In the genomic region with DNA sequence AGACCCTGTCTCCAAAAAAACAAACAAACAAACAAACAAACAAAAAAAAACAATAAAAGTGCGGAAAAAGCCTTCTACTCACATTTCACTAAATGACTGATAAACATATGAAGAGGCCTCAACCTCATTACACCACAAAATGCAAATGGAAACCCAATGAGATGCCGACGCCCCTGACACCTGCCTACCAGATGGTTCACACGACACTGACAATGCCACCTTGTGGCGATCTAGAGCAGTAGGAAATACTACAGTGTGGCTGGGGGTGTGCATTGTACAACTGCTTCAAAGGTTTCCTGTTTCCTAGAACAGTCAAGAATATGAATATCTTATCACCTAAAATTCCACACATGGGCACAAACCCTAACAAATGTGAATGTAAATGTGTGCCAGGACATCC, we compare ENCODE assay signal across 8 cellular contexts. TPM values are rescaled to one million over a fixed set of nuclear protein-coding genes. Genes with fewer than 3 reads are reported as not detected.
A peak's percentile ranks its signal among the peaks of the same experiment; 100 is the strongest.
DNase-seq lines count a peak whose midpoint lies in the region; ATAC-seq, FAIRE-seq and TF ChIP-seq lines count a peak whose summit lies in the region.

No MANE protein-coding gene starts in this region.

- BruUV-seq in GM12878 (replicated peaks; lab: Mats Ljungman, UMichigan) = no TSS peak

- no peaks in the 10 kb centered on the region for H4K20me1 ChIP-seq in OCI-LY3 (ENCODE audit: insufficient read depth, low read length)
- no peaks in the 10 kb centered on the region for H4K20me1 ChIP-seq in GM12878 (ENCODE audit: control insufficient read depth, insufficient read depth)
- H4K20me1 ChIP-seq in neural progenitor cell (ENCODE audit: low read depth) = no peaks in the 10 kb centered on the region

- in situ Hi-C loops in GM12878 (cut with MboI) = no loop called here

- peaks cover 26% of the 10 kb centered on the region for H3K4me1 Mint-ChIP-seq in CD8-positive, alpha-beta T cell (ENCODE audit: low read depth)
- no peaks in the 10 kb centered on the region for H3K4me1 Mint-ChIP-seq in neural progenitor cell

- peaks cover 3% of the 10 kb centered on the region for H3K27me3 Mint-ChIP-seq in CD8-positive, alpha-beta T cell (ENCODE audit: low read depth)
- peaks cover 2% of the 10 kb centered on the region for H3K27me3 Mint-ChIP-seq in neural progenitor cell (ENCODE audit: insufficient read depth, low read depth)

- CTCF ChIA-PET in CD8-positive, alpha-beta T cell (lab: Charles Lee) = interaction anchor here (0.6 to 3.8 kb wide), 3 partner anchors 13 to 229 kb away, joined by 3 to 24 read pairs (median 5); no protein-coding TSS in a partner anchor
- CTCF ChIA-PET in GM12878 (lab: Yijun Ruan, JAX) = interaction anchor here (1.5 to 3.2 kb wide), 3 partner anchors 9 to 23 kb away, joined by 6 to 12 read pairs (median 11); partner anchors contain the start of genes SCGB2B2 and ZNF302

- DNase-seq in CD8-positive, alpha-beta T cell = peak in 5 of 7 experiments; percentile 18 to 64 (median 33)
- DNase-seq in H7 (peak; percentile 35), GM12878 (ENCODE audit: low read depth, low spot score) (no peak), neural progenitor cell (ENCODE audit: low spot score) (peak; percentile 53), MV-4-11 (lab: John Stamatoyannopoulos, UW) (no peak)

- H3K4me3 Mint-ChIP-seq in CD8-positive, alpha-beta T cell = no peak overlapping the region
- H3K4me3 Mint-ChIP-seq in neural progenitor cell = no peak overlapping the region

- no peak overlapping the region for H2AFZ ChIP-seq in OCI-LY3 (ENCODE audit: low read depth, low read length)
- H2AFZ ChIP-seq in GM12878 (ENCODE audit: control insufficient read depth, low read depth, low read length) = no peak overlapping the region
- no peak overlapping the region for H2AFZ ChIP-seq in neural progenitor cell (replicated peaks)

- H3K27ac Mint-ChIP-seq in CD8-positive, alpha-beta T cell = no peak overlapping the region
- no peak overlapping the region for H3K27ac Mint-ChIP-seq in neural progenitor cell

- H3K36me3 ChIP-seq in CD8-positive, alpha-beta T cell (ENCODE audit: insufficient read depth, low read length) = no peaks in the 10 kb centered on the region
- H3K36me3 ChIP-seq in H7 (replicated peaks; ENCODE audit: control insufficient read depth, insufficient read depth, low read length) = no peaks in the 10 kb centered on the region
- no peaks in the 10 kb centered on the region for H3K36me3 ChIP-seq in OCI-LY3 (replicated peaks; ENCODE audit: low read depth, low read length)
- H3K36me3 ChIP-seq in GM12878 (ENCODE audit: control insufficient read depth in 2 of 2, insufficient read depth in 2 of 2, low read length in 1 of 2) = no peaks in the 10 kb centered on the region
- no peaks in the 10 kb centered on the region for H3K36me3 ChIP-seq in neural progenitor cell

- RAD21 ChIA-PET in GM12878 (lab: Charles Lee; ENCODE audit: unreplicated experiment) = no interaction called here

- SMC1A ChIA-PET in GM12878 (lab: Charles Lee; ENCODE audit: uncharacterized antibody, unreplicated experiment) = interaction anchor here (1.5 to 2.3 kb wide), 2 partner anchors 9 to 22 kb away, joined by 3 to 13 read pairs; no protein-coding TSS in a partner anchor

- no peak overlapping the region for H3K4me3 ChIP-seq in CD8-positive, alpha-beta T cell (ENCODE audit: low read depth, low read length)
- H3K4me3 ChIP-seq in H7 (ENCODE audit: insufficient read depth, low read depth, low read length) = no peak overlapping the region
- no peak overlapping the region for H3K4me3 ChIP-seq in OCI-LY3 (ENCODE audit: low read length)
- no peak overlapping the region for H3K4me3 ChIP-seq in GM12878
- no peak overlapping the region for H3K4me3 ChIP-seq in neural progenitor cell

- TF ChIP-seq CTCF in CD8-positive, alpha-beta T cell (IDR thresholded peaks at IDR 0.05) = peak; percentile 67
- TF ChIP-seq CTCF in OCI-LY3 (IDR thresholded peaks at IDR 0.05; ENCODE audit: low read depth, low read length) (peak; percentile 66), GM12878 (IDR thresholded peaks at IDR 0.05 in 2 of 3, conservative IDR thresholded peaks at IDR 0.05 in 1 of 3; ENCODE audit: control insufficient read depth in 2 of 3, extremely low read depth in 1 of 3, insufficient read depth in 1 of 3, low read depth in 3 of 3, low read length in 3 of 3) (peak; percentile 39 to 48 (median 42); a peak in 4 of 6 replicates), neural progenitor cell (IDR thresholded peaks at IDR 0.05) (peak; percentile 59)

- peak; percentile 13 for FAIRE-seq in GM12878 (lab: Jason Lieb, UNC)

- peak; percentile 25; the same call in 1 of the 2 replicates for TF ChIP-seq RAD21 in GM12878 (IDR thresholded peaks at IDR 0.05; ENCODE audit: insufficient read depth, low read depth, low read length)

- no peaks in the 10 kb centered on the region for H3K9me3 Mint-ChIP-seq in CD8-positive, alpha-beta T cell
- peaks cover 6% of the 10 kb centered on the region for H3K9me3 Mint-ChIP-seq in neural progenitor cell

- WGBS in GM12878 (ENCODE audit: insufficient coverage, insufficient replicate concordance, low lambda C conversion rate, missing lambda C conversion rate) = 10% methylated on average over 5 of the region's 5 CpGs

- H3K27ac ChIP-seq in CD8-positive, alpha-beta T cell (ENCODE audit: low read depth, low read length) = no peak overlapping the region
- H3K27ac ChIP-seq in OCI-LY3 (ENCODE audit: low read length) (no peak overlapping the region), GM12878 (ENCODE audit: control insufficient read depth, insufficient read depth) (no peak overlapping the region), neural progenitor cell (no peak overlapping the region)

- H3K79me2 ChIP-seq in OCI-LY3 (ENCODE audit: low read length) (no peaks in the 10 kb centered on the region), GM12878 (ENCODE audit: control insufficient read depth, insufficient read depth, low read length) (no peaks in the 10 kb centered on the region), neural progenitor cell (ENCODE audit: low read depth) (no peaks in the 10 kb centered on the region)

- TF ChIP-seq EP300 in GM12878 (IDR thresholded peaks at IDR 0.05; ENCODE audit: borderline replicate concordance in 1 of 2, control insufficient read depth in 1 of 2, low read depth in 2 of 2, low read length in 2 of 2) = no peak

- POLR2A ChIA-PET in CD8-positive, alpha-beta T cell (lab: Charles Lee) = no interaction called here
- POLR2A ChIA-PET in GM12878 (lab: Charles Lee) = no interaction called here

- no peaks in the 10 kb centered on the region for H3K27me3 ChIP-seq in CD8-positive, alpha-beta T cell (ENCODE audit: insufficient read depth, low read length)
- no peaks in the 10 kb centered on the region for H3K27me3 ChIP-seq in H7 (ENCODE audit: control insufficient read depth, insufficient read depth, low read length)
- H3K27me3 ChIP-seq in OCI-LY3 (ENCODE audit: low read depth, low read length) = no peaks in the 10 kb centered on the region
- no peaks in the 10 kb centered on the region for H3K27me3 ChIP-seq in GM12878 (replicated peaks in 1 of 2; ENCODE audit: control insufficient read depth in 2 of 2, insufficient read depth in 2 of 2, low read length in 1 of 2)
- H3K27me3 ChIP-seq in neural progenitor cell = no peaks in the 10 kb centered on the region

- no peak for TF ChIP-seq POLR2A in GM12878 (IDR thresholded peaks at IDR 0.05; ENCODE audit: low read depth, low read length)

- peaks cover 19% of the 10 kb centered on the region for H3K4me1 ChIP-seq in CD8-positive, alpha-beta T cell (ENCODE audit: insufficient read depth, low read length)
- H3K4me1 ChIP-seq in OCI-LY3 (ENCODE audit: low read length) (no peaks in the 10 kb centered on the region; the same call in 1 of the 2 replicates), GM12878 (ENCODE audit: control insufficient read depth, insufficient read depth, low read length) (no peaks in the 10 kb centered on the region), neural progenitor cell (peaks cover 4% of the 10 kb centered on the region)

- ATAC-seq in CD8-positive, alpha-beta T cell = peak; percentile 99
- ATAC-seq in GM12878 (peak; percentile 96), GM21381 (IDR thresholded peaks at IDR 0.05; ENCODE audit: unreplicated experiment) (no peak), GM21390 (IDR thresholded peaks at IDR 0.05; ENCODE audit: unreplicated experiment) (no peak)

- H3K9ac ChIP-seq in OCI-LY3 (ENCODE audit: low read length) (no peak overlapping the region), GM12878 (ENCODE audit: control insufficient read depth, insufficient read depth, low read length) (no peak overlapping the region), neural progenitor cell (no peak overlapping the region)

- no peaks in the 10 kb centered on the region for H3K9me3 ChIP-seq in CD8-positive, alpha-beta T cell (ENCODE audit: low read length)
- H3K9me3 ChIP-seq in OCI-LY3 (ENCODE audit: insufficient read depth, low read length) (no peaks in the 10 kb centered on the region), GM12878 (replicated peaks; ENCODE audit: control insufficient read depth, insufficient read depth, low read length) (no peaks in the 10 kb centered on the region; the same call in 2 of the 3 replicates), neural progenitor cell (ENCODE audit: low read depth) (no peaks in the 10 kb centered on the region)

- H3K36me3 Mint-ChIP-seq in CD8-positive, alpha-beta T cell = no peaks in the 10 kb centered on the region
- peaks cover 2% of the 10 kb centered on the region for H3K36me3 Mint-ChIP-seq in neural progenitor cell

- no peaks in the 10 kb centered on the region for H3F3A ChIP-seq in neural progenitor cell (ENCODE audit: low read depth)

- intact Hi-C loops in CD8-positive, alpha-beta T cell (cut with DNase I, micrococcal nuclease) = loop anchor here (1.0 kb wide), 1 partner anchor 24 kb away; no protein-coding TSS in a partner anchor
- intact Hi-C loops in GM12878 (cut with micrococcal nuclease; ENCODE audit: unreplicated experiment) = no loop called here

- H3K4me2 ChIP-seq in OCI-LY3 (ENCODE audit: low read length) (no peak overlapping the region), GM12878 (ENCODE audit: control insufficient read depth, insufficient read depth) (no peak overlapping the region), neural progenitor cell (no peak overlapping the region)

RNA-seq across cellular contexts. Expression of gene SCGB2B2, which starts 14.0 kb away (rescaled TPM):
- 1 to 10 TPM in 1 of 2 experiments, under 1 TPM in 1; 0.44 to 1.2 TPM for total RNA-seq in CD8-positive, alpha-beta T cell
- not detected in 2 replicates for total RNA-seq in H7 (2014; rRNA removed; shearing (Covaris generic))
- 3.8 and 5.0 TPM in 2 replicates for total RNA-seq in GM12878 (2013; cell fraction: nucleolus; rRNA removed)
- total RNA-seq in GM12878 (2014; rRNA removed) (0.05 TPM in 1 of 2 replicates, not detected in the other), GM12878 (2014; rRNA removed; fragmentation: Illumina TruSeq; extraction: Trizol) (not detected in 2 replicates), GM12878 (2021) (0.31 TPM in 1 of 2 replicates, not detected in the other), neural progenitor cell (ENCODE audit: low replicate concordance) (0.03 TPM in 1 of 2 replicates, not detected in the other)
- 0.09 TPM for polyA plus RNA-seq in GM12878 (2011; ENCODE audit: low read depth)
- polyA plus RNA-seq in GM12878 (2011; rRNA removed) (0.04 and 0.35 TPM in 2 replicates), GM12878 (2014; fragmentation: Illumina TruSeq; extraction: Trizol) (0.06 and 0.11 TPM in 2 replicates), GM12878 (2014; fragmentation: Nextera tagmentation; extraction: Ambion mirVana) (not detected), GM12878 (2014; rRNA removed) (not detected in 2 replicates), GM12878 (2016; fragmentation: Nextera tagmentation; extraction: Ambion mirVana) (under 1 TPM in 1 of 2 experiments, not detected in 1; 0.12 TPM)
- polyA plus RNA-seq in GM12878 (2011; cell fraction: cytosol; rRNA removed) = 0.10 and 0.18 TPM in 2 replicates
- 0.75 and 1.0 TPM in 2 replicates for polyA plus RNA-seq in GM12878 (2011; cell fraction: nucleus; rRNA removed)
- polyA plus RNA-seq in GM12878 (2012) = 0.05 and 0.22 TPM in 2 replicates
- polyA minus RNA-seq in GM12878 (2011; rRNA and poly(A)+ RNA removed) = 0.51 and 0.77 TPM in 2 replicates
- polyA minus RNA-seq in GM12878 (2011; cell fraction: cytosol; rRNA and poly(A)+ RNA removed) = not detected in 2 replicates
- polyA minus RNA-seq in GM12878 (2011; cell fraction: nucleus; rRNA and poly(A)+ RNA removed) = 0.73 and 1.5 TPM in 2 replicates

RNA-seq across cellular contexts. Expression of gene ZNF302, which starts 14.6 kb away (rescaled TPM):
- 10 to 100 TPM in 1 of 2 experiments, 1 to 10 TPM in 1; 8.0 to 10.5 TPM for total RNA-seq in CD8-positive, alpha-beta T cell
- 11.5 and 16.3 TPM in 2 replicates for total RNA-seq in H7 (2014; rRNA removed; shearing (Covaris generic))
- 103 and 110 TPM in 2 replicates for total RNA-seq in GM12878 (2013; cell fraction: nucleolus; rRNA removed)
- total RNA-seq in GM12878 (2014; rRNA removed) (17.8 and 18.0 TPM in 2 replicates), GM12878 (2014; rRNA removed; fragmentation: Illumina TruSeq; extraction: Trizol) (21.9 TPM in 2 replicates), GM12878 (2021) (16.0 and 17.1 TPM in 2 replicates), neural progenitor cell (ENCODE audit: low replicate concordance) (50.9 and 74.5 TPM in 2 replicates)
- polyA plus RNA-seq in GM12878 (2011; ENCODE audit: low read depth) = 7.1 TPM
- polyA plus RNA-seq in GM12878 (2011; rRNA removed) (35.4 and 56.1 TPM in 2 replicates), GM12878 (2014; fragmentation: Illumina TruSeq; extraction: Trizol) (21.2 and 27.4 TPM in 2 replicates), GM12878 (2014; fragmentation: Nextera tagmentation; extraction: Ambion mirVana) (1 to 10 TPM; 8.4 to 8.6 TPM), GM12878 (2014; rRNA removed) (15.8 and 18.2 TPM in 2 replicates), GM12878 (2016; fragmentation: Nextera tagmentation; extraction: Ambion mirVana) (10 to 100 TPM; 22.8 to 23.7 TPM)
- 10.5 and 13.5 TPM in 2 replicates for polyA plus RNA-seq in GM12878 (2011; cell fraction: cytosol; rRNA removed)
- 84.6 and 111 TPM in 2 replicates for polyA plus RNA-seq in GM12878 (2011; cell fraction: nucleus; rRNA removed)
- 12.1 and 15.2 TPM in 2 replicates for polyA plus RNA-seq in GM12878 (2012)
- polyA minus RNA-seq in GM12878 (2011; rRNA and poly(A)+ RNA removed) = 22.4 and 27.7 TPM in 2 replicates
- polyA minus RNA-seq in GM12878 (2011; cell fraction: cytosol; rRNA and poly(A)+ RNA removed) = 4.8 and 5.7 TPM in 2 replicates
- polyA minus RNA-seq in GM12878 (2011; cell fraction: nucleus; rRNA and poly(A)+ RNA removed) = 45.2 and 53.6 TPM in 2 replicates

Comparison
In these comparisons a context has a peak if more than half of its experiments do, and no peak if none do; other contexts are left out.
1. ATAC-seq: peak in CD8-positive, alpha-beta T cell (single experiment) and GM12878 (single experiment); none in GM21381 (single experiment) and GM21390 (single experiment).
2. DNase-seq: peak in CD8-positive, alpha-beta T cell (5 of 7), H7 (single experiment) and neural progenitor cell (single experiment); none in GM12878 (single experiment) and MV-4-11 (single experiment).
3. Peak in every context shown above with its lines, with median percentiles within 50 percentile points of each other: CTCF ChIP-seq.